8 cellular contexts compared by ENCODE assay signal in the genomic region with DNA sequence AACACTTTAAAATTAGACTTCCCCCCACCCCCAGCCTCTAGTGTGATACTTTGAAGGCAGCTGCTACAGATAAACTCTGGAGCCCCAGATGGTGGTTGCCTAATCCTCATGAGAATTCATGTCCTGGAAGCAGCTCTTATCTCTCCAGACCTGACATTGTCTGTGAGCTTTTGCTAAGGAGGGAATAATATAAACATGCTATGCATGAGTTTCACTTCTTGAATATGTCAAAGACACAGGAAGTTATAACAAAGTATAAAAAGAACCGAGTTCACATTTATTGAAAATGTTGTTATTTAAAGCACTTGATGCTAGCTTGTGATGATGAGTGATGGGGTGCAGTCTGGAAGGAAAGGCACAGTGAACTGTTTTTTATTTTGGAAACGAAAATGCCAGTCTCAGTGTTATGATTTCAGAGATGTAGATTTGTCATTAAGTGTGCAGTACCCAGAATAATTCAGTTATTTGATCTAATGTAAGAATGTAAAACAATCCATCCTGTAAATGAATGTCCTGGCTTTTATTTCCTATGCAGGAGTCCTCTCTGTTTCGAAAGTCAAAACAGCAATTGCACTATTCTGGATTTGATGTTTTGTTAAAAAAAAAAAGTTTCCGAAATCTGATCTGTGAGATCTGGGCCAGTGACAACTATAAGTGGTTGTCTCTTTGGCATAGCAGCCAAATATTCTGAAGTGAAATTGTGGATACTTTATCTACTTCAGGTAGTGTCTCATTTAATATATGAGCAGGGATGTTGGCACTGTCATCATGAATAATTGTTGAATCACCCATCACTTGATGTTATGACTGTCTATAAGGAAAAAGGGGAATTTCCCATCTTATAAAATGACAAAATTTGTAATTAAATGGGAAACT.
DNase-seq lines count a peak whose midpoint lies in the region; ATAC-seq and TF ChIP-seq lines count a peak whose summit lies in the region.

No MANE protein-coding gene starts in this region.

- no peak overlapping the region for H3K4me3 Mint-ChIP-seq in activated naive CD4-positive, alpha-beta T cell treated with anti-CD3 and anti-CD28 coated beads, Interleukin-2, amount 10 ng/mL, durations not matched to agents 7 days and 5 days

- H3K4me1 ChIP-seq in SJCRH30 (peaks cover 84% of the 10 kb centered on the region), testis (peaks cover 6% of the 10 kb centered on the region)

- no peak overlapping the region for H3K4me3 ChIP-seq in SJCRH30
- H3K4me3 ChIP-seq in testis, result no peak overlapping the region

- H3K27ac Mint-ChIP-seq in activated naive CD4-positive, alpha-beta T cell treated with anti-CD3 and anti-CD28 coated beads, Interleukin-2, amount 10 ng/mL, durations not matched to agents 7 days and 5 days, result peak overlapping the region; percentile 29

- H3K9me3 Mint-ChIP-seq in activated naive CD4-positive, alpha-beta T cell treated with anti-CD3 and anti-CD28 coated beads, Interleukin-2, amount 10 ng/mL, durations not matched to agents 7 days and 5 days, result no peaks in the 10 kb centered on the region

- no peaks in the 10 kb centered on the region for H3K9me3 ChIP-seq in SJCRH30 (replicated peaks)
- H3K9me3 ChIP-seq in testis, result no peaks in the 10 kb centered on the region

- no peak for TF ChIP-seq POLR2A in testis (IDR thresholded peaks at IDR 0.05)

- ATAC-seq in HG03432 (IDR thresholded peaks at IDR 0.05; ENCODE audit: unreplicated experiment), result peak; percentile 68

- CTCF ChIA-PET in activated naive CD4-positive, alpha-beta T cell treated with anti-CD3 and anti-CD28 coated beads, Interleukin-2, amount 10 ng/mL, durations not matched to agents 7 days and 5 days (lab: Charles Lee), result no interaction called here

- TF ChIP-seq CTCF in testis (IDR thresholded peaks at IDR 0.05), result no peak

- intact Hi-C loops in testis (cut with DNase I; ENCODE audit: low total_unique reads), result no loop called here

- no peaks in the 10 kb centered on the region for H3K27me3 Mint-ChIP-seq in activated naive CD4-positive, alpha-beta T cell treated with anti-CD3 and anti-CD28 coated beads, Interleukin-2, amount 10 ng/mL, durations not matched to agents 7 days and 5 days

- DNase-seq in activated naive CD4-positive, alpha-beta T cell treated with anti-CD3 and anti-CD28 coated beads, Interleukin-2, amount 10 ng/mL, durations not matched to agents 7 days and 5 days, result no peak
- DNase-seq in activated naive CD4-positive, alpha-beta T cell treated with anti-CD3 and anti-CD28 coated beads, Interleukin-2, amount 50 U/mL, for 16 hours, result no peak
- DNase-seq in SJCRH30 (peak; percentile 64 to 78), inferior parietal cortex (ENCODE audit: extremely low spot score) (peak; percentile 42), testis (no peak), NCI-H187 treated with DMSO at 0.1 percent for 48 hours (lab: John Stamatoyannopoulos, UW) (no peak), NCI-H1048 (lab: John Stamatoyannopoulos, UW) (no peak)

- peaks cover 27% of the 10 kb centered on the region for H3K36me3 Mint-ChIP-seq in activated naive CD4-positive, alpha-beta T cell treated with anti-CD3 and anti-CD28 coated beads, Interleukin-2, amount 10 ng/mL, durations not matched to agents 7 days and 5 days

- peaks cover 40% of the 10 kb centered on the region for H3K4me1 Mint-ChIP-seq in activated naive CD4-positive, alpha-beta T cell treated with anti-CD3 and anti-CD28 coated beads, Interleukin-2, amount 10 ng/mL, durations not matched to agents 7 days and 5 days

- 45 to 57% methylated on average over 4 of the region's 4 CpGs for WGBS in testis, 2 donors

- H3K27ac ChIP-seq in SJCRH30 (peak overlapping the region; percentile 5), testis (no peak overlapping the region)

- no peaks in the 10 kb centered on the region for H3K27me3 ChIP-seq in SJCRH30
- no peaks in the 10 kb centered on the region for H3K27me3 ChIP-seq in testis

- no peaks in the 10 kb centered on the region for H3K36me3 ChIP-seq in SJCRH30
- H3K36me3 ChIP-seq in testis (ENCODE audit: low read depth, missing control alignments), result no peaks in the 10 kb centered on the region

Comparison
In these comparisons a context has a peak if more than half of its experiments do, and no peak if none do; other contexts are left out.
1. DNase-seq: peak in SJCRH30 (2 of 2) and inferior parietal cortex (single experiment); none in activated naive CD4-positive, alpha-beta T cell treated with anti-CD3 and anti-CD28 coated beads, Interleukin-2, amount 10 ng/mL, durations not matched to agents 7 days and 5 days (single experiment), activated naive CD4-positive, alpha-beta T cell treated with anti-CD3 and anti-CD28 coated beads, Interleukin-2, amount 50 U/mL, for 16 hours (single experiment), testis (single experiment), NCI-H187 treated with DMSO at 0.1 percent for 48 hours (single experiment) and NCI-H1048 (single experiment).